1 cellular context compared by ENCODE assay signal in genomic region chr16:3789375-3790067, GRCh38.
TF ChIP-seq lines count a peak whose summit lies in the region.

No MANE protein-coding gene starts in this region.

TF ChIP-seq in SK-N-SH, 30 proteins besides CTCF, POLR2A, EP300 and RAD21 (continued from another document):
- TF ChIP-seq, protein P1, sequence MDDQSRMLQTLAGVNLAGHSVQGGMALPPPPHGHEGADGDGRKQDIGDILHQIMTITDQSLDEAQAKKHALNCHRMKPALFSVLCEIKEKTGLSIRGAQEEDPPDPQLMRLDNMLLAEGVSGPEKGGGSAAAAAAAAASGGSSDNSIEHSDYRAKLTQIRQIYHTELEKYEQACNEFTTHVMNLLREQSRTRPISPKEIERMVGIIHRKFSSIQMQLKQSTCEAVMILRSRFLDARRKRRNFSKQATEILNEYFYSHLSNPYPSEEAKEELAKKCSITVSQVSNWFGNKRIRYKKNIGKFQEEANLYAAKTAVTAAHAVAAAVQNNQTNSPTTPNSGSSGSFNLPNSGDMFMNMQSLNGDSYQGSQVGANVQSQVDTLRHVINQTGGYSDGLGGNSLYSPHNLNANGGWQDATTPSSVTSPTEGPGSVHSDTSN (IDR thresholded peaks at IDR 0.05), result no peak
- no peak for TF ChIP-seq POLR2AphosphoS5 (IDR thresholded peaks at IDR 0.05; ENCODE audit: low read depth, low read length)
